ENCODE assay signal across 10 cellular contexts in the genomic region with DNA sequence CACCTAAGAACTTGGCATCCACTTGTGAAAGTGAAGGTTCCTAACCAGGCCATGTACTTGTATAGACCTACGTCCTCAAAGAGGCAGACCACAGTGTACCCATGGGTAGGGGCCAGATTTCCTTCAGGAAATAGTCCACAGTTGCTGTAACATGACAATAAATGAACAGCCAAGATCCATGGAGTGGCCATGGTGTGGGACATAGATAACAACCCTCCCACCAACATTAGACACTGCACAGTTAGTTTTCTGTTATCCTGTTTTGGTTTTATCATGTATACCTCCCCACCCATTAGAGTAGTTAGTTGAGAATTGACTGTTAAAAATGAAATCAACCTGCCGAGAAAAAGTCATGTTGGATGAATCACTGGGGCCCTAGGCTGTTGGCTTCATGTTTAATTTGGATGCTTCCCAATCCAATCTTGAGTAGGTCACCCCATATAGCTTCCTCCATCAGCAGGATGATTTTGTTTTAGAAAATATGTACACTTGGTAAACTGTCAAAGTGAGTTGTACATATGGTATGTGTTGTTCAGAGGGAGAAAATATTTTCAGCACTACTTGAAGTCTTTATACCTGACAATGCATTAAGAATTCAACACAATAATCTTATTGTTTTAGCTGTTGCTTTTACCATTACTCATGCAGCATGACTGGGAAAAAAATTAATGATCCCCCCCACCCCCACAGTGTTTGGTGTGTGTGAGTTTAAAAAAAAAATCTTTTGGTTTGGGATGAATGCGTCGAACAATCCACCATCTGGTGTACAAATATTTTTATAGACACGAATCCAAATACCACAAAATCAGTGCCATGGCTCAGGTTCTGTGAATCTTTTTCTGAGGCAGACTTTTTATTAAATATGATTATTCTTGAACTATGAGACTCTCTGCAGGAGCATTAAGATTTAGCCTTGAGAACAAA.
A peak's percentile ranks its signal among the peaks of the same experiment; 100 is the strongest.
DNase-seq lines count a peak whose midpoint lies in the region; ATAC-seq and TF ChIP-seq lines count a peak whose summit lies in the region.
"Had no signal": no experiment of that assay in that cellular context is flagged by ENCODE, and none has a peak within 500 bp of the region (broad histone marks: within the 10 kb centered on the region; RNA-seq: fewer than 3 reads in every experiment).

No MANE protein-coding gene starts in this region.

- no peak overlapping the region for H3K4me3 Mint-ChIP-seq in activated CD8-positive, alpha-beta T cell treated with anti-CD3 and anti-CD28 coated beads for 36 hours

- no TSS peak for BruUV-seq in PC-9 (replicated peaks; lab: Mats Ljungman, UMichigan)

- H3K9ac ChIP-seq in parathyroid adenoma = no peak overlapping the region

- H3K27ac ChIP-seq in PC-9 (peak overlapping the region; percentile 97), epithelial cell of prostate (peak overlapping the region; percentile 100), parathyroid adenoma (peak overlapping the region; percentile 55)

- H3K4me1 ChIP-seq in PC-9 (replicated peaks; ENCODE audit: insufficient read depth) (peaks cover 94% of the 10 kb centered on the region), parathyroid adenoma (peaks cover 4% of the 10 kb centered on the region)

- H4K20me1 ChIP-seq in PC-9 (ENCODE audit: insufficient read depth) = no peaks in the 10 kb centered on the region

- TF ChIP-seq CTCF in PC-9 (conservative IDR thresholded peaks at IDR 0.05) (no peak), parathyroid adenoma (IDR thresholded peaks at IDR 0.05) (no peak)
- TF ChIP-seq CTCF in activated CD8-positive, alpha-beta T cell treated with anti-CD3 and anti-CD28 coated beads for 36 hours (IDR thresholded peaks at IDR 0.05) = no peak

- intact Hi-C loops in PC-9 (cut with micrococcal nuclease; ENCODE audit: unreplicated experiment) = loop anchor here (1.0 to 5.0 kb wide), 7 partner anchors 25 to 360 kb away; a partner anchor contains a TSS
- intact Hi-C loops in activated CD8-positive, alpha-beta T cell treated with anti-CD3 and anti-CD28 coated beads for 36 hours (cut with micrococcal nuclease) = no loop called here

- TF ChIP-seq POLR2A in erythroblast (IDR thresholded peaks at IDR 0.05; ENCODE audit: low read length) = no peak

- H3K9me2 ChIP-seq in PC-9 (ENCODE audit: insufficient read depth) = 0 out of 2 replicates have a peak, but pooled peaks cover 6% of the 10 kb centered on the region

- no peaks in the 10 kb centered on the region for H3K27me3 ChIP-seq in PC-9 (ENCODE audit: insufficient read depth, low read depth)
- no peaks in the 10 kb centered on the region for H3K27me3 ChIP-seq in parathyroid adenoma (ENCODE audit: control insufficient read depth, insufficient read depth, low read length)

- H3K27ac Mint-ChIP-seq in activated CD8-positive, alpha-beta T cell treated with anti-CD3 and anti-CD28 coated beads for 36 hours = no peak overlapping the region

- H3K9me3 Mint-ChIP-seq in activated CD8-positive, alpha-beta T cell treated with anti-CD3 and anti-CD28 coated beads for 36 hours = no peaks in the 10 kb centered on the region

- H3K4me1 Mint-ChIP-seq in activated CD8-positive, alpha-beta T cell treated with anti-CD3 and anti-CD28 coated beads for 36 hours (ENCODE audit: low read depth) = no peaks in the 10 kb centered on the region

- H3K4me2 ChIP-seq in PC-9 = peak overlapping the region; percentile 71
- no peak overlapping the region for H3K4me2 ChIP-seq in parathyroid adenoma (ENCODE audit: low read length)

- CTCF ChIA-PET in PC-9 (lab: Charles Lee) = interaction anchor here (0.5 to 1.0 kb wide), 5 partner anchors 9 to 264 kb away, joined by 3 to 5 read pairs (median 3); no protein-coding TSS in a partner anchor
- CTCF ChIA-PET in activated CD8-positive, alpha-beta T cell treated with anti-CD3 and anti-CD28 coated beads for 36 hours (lab: Charles Lee) = no interaction called here

- H3K4me3 ChIP-seq in PC-9 (peak overlapping the region; percentile 39; the same call in 1 of the 2 replicates), parathyroid adenoma (ENCODE audit: low read depth, low read length) (no peak overlapping the region)

- in situ Hi-C loops in Caki2 (cut with HindIII; ENCODE audit: low pct_unique_long_range_greater_than_20kb, low sequenced_read_pairs) = loop anchor here (10.0 kb wide), 1 partner anchor 81 kb away; no protein-coding TSS in a partner anchor

- H2AFZ ChIP-seq in PC-9 (no peak overlapping the region), parathyroid adenoma (peak overlapping the region; percentile 11)

- ATAC-seq in GM19351 (IDR thresholded peaks at IDR 0.05; ENCODE audit: unreplicated experiment) = no peak
- no peak for ATAC-seq in activated CD8-positive, alpha-beta T cell treated with anti-CD3 and anti-CD28 coated beads for 36 hours

- H3F3A ChIP-seq in PC-9 (ENCODE audit: insufficient read depth, low read depth) = peaks cover 80% of the 10 kb centered on the region

- DNase-seq in Caki2 (ENCODE audit: low read depth) (peak; percentile 98), PC-9 (peak; percentile 79 to 100), epithelial cell of prostate (ENCODE audit: low read depth, low spot score) (peak; percentile 98), erythroblast (lab: John Stamatoyannopoulos, UW) (no peak), DMS79 treated with DMSO at 0.1 percent for 48 hours (lab: John Stamatoyannopoulos, UW) (no peak)
- DNase-seq in activated CD8-positive, alpha-beta T cell treated with anti-CD3 and anti-CD28 coated beads for 36 hours = no peak
- DNase-seq: effector CD8-positive, alpha-beta T cell; SIG-M5 had no signal

- no peaks in the 10 kb centered on the region for H3K36me3 ChIP-seq in PC-9 (ENCODE audit: low read depth)
- H3K36me3 ChIP-seq in parathyroid adenoma (ENCODE audit: control insufficient read depth, insufficient read depth, low read length) = no peaks in the 10 kb centered on the region

- no peaks in the 10 kb centered on the region for H3K9me3 ChIP-seq in PC-9 (ENCODE audit: insufficient read depth, low read depth)
- no peaks in the 10 kb centered on the region for H3K9me3 ChIP-seq in parathyroid adenoma (ENCODE audit: control insufficient read depth, low read length)

- POLR2A ChIA-PET in PC-9 (lab: Charles Lee; ENCODE audit: unreplicated experiment) = interaction anchor here (0.5 to 1.5 kb wide), 13 partner anchors 26 to 879 kb away, joined by 3 to 22 read pairs (median 5); a partner anchor contains a TSS
- POLR2A ChIA-PET in activated CD8-positive, alpha-beta T cell treated with anti-CD3 and anti-CD28 coated beads for 36 hours (lab: Charles Lee) = interaction anchor here (0.6 kb wide), 1 partner anchor 176 kb away, joined by 3 read pairs; no protein-coding TSS in a partner anchor

- peaks cover 16% of the 10 kb centered on the region for H3K27me3 Mint-ChIP-seq in activated CD8-positive, alpha-beta T cell treated with anti-CD3 and anti-CD28 coated beads for 36 hours

- peaks cover 56% of the 10 kb centered on the region for H3K79me2 ChIP-seq in PC-9 (ENCODE audit: low read depth)
- H3K79me2 ChIP-seq in parathyroid adenoma = no peaks in the 10 kb centered on the region

- H3K36me3 Mint-ChIP-seq in activated CD8-positive, alpha-beta T cell treated with anti-CD3 and anti-CD28 coated beads for 36 hours (ENCODE audit: low read depth) = no peaks in the 10 kb centered on the region

Comparison
In these comparisons a context has a peak if more than half of its experiments do, and no peak if none do; other contexts are left out.
1. DNase-seq: peak in Caki2 (single experiment), PC-9 (2 of 2) and epithelial cell of prostate (single experiment); none in erythroblast (0 of 2), DMS79 treated with DMSO at 0.1 percent for 48 hours (single experiment) and activated CD8-positive, alpha-beta T cell treated with anti-CD3 and anti-CD28 coated beads for 36 hours (single experiment).
2. Peak in every context shown above with its lines, with median percentiles within 50 percentile points of each other: H3K27ac ChIP-seq.